2 cellular contexts compared by ENCODE assay signal in the genomic region with DNA sequence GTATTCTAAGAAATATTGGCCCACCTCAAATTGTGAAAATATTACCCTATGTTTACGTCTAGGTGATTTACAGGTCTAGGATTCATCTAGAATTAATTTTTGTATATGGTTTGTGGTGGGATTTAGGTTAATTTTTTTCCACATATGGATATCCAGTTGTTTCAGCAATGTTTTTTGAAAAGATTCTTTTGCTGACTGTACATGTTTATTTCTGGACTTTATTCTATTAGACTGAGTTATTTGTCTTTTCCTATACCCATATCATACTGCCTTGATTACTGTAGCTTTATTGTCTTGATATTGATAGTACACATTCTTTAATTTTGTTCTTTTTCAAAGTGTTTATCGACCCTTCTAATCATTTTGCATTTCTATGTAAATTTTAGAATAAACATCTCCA.
A peak's percentile ranks its signal among the peaks of the same experiment; 100 is the strongest.
TF ChIP-seq lines count a peak whose summit lies in the region.

No MANE protein-coding gene starts in this region.

TF ChIP-seq in HepG2, 621 proteins besides CTCF, POLR2A, EP300 and RAD21:
- TF ChIP-seq ZNF737 (CRISPR knock-in tag; IDR thresholded peaks at IDR 0.05; ENCODE audit: borderline replicate concordance) (no peak), MAFF (IDR thresholded peaks at IDR 0.05; ENCODE audit: low read depth, low read length) (peak; percentile 84), MAFK (conservative IDR thresholded peaks at IDR 0.05 in 1 of 2, IDR thresholded peaks at IDR 0.05 in 1 of 2; ENCODE audit: low read length in 2 of 2) (peak; percentile 73 to 91)

TF ChIP-seq in K562, 482 proteins besides CTCF, POLR2A, EP300 and RAD21:
- TF ChIP-seq ZNF518B (CRISPR knock-in tag; IDR thresholded peaks at IDR 0.05) (no peak), ZNF316 (IDR thresholded peaks at IDR 0.05) (peak; percentile 41; the same call in 1 of the 2 replicates)
